ENCODE assay signal across 34 cellular contexts in the genomic region with DNA sequence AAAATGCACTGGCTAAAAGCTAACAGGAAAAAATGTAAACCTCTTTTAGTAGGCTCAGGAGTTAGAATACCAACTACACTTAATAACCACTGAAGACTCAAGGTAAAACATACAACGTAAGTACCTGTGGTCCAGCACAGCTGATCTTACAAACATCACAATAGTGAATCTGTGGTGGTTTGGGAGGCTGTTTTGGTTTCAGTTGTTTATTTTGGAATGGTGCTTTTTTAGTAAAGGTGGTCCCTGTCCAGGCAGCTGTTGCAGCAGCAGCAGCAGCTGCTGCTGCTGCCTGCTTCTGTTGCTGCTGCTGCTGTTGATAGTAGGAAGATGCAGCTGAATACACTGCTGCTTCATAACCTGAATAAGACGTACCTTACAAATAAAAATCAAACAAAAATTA. TPM values are rescaled to one million over a fixed set of nuclear protein-coding genes. Genes with fewer than 3 reads are reported as not detected.
A peak's percentile ranks its signal among the peaks of the same experiment; 100 is the strongest.
DNase-seq lines count a peak whose midpoint lies in the region; ATAC-seq, FAIRE-seq and TF ChIP-seq lines count a peak whose summit lies in the region.
"Had no signal": no experiment of that assay in that cellular context is flagged by ENCODE, and none has a peak within 500 bp of the region (broad histone marks: within the 10 kb centered on the region; RNA-seq: fewer than 3 reads in every experiment).

No MANE protein-coding gene starts in this region.

- BruUV-seq in HepG2 (replicated peaks; lab: Mats Ljungman, UMichigan) = no TSS peak
- BruUV-seq in Calu3 (replicated peaks; lab: Mats Ljungman, UMichigan) = no TSS peak

- TF ChIP-seq CTCF in HepG2 (CRISPR knock-in tag; IDR thresholded peaks at IDR 0.05) = no peak
- no peak for TF ChIP-seq CTCF in right lobe of liver (IDR thresholded peaks at IDR 0.05)
- TF ChIP-seq CTCF in MM.1S (IDR thresholded peaks at IDR 0.05; ENCODE audit: low read length) = no peak
- no peak for TF ChIP-seq CTCF in Calu3 (IDR thresholded peaks at IDR 0.05; ENCODE audit: unreplicated experiment)

- H4K20me1 ChIP-seq in HepG2 (ENCODE audit: insufficient read depth, low read length) (no peaks in the 10 kb centered on the region; the same call in none of the 2 replicates), MM.1S (ENCODE audit: insufficient read depth, low read length) (no peaks in the 10 kb centered on the region; the same call in 1 of the 2 replicates)

- in situ Hi-C loops in HepG2 (cut with HindIII; ENCODE audit: extremely low pct_ligation_motif_present, low pct_unique_long_range_greater_than_20kb) = no loop called here

- CTCF ChIA-PET in HepG2 (lab: Yijun Ruan, JAX; ENCODE audit: low intra/inter-chr PET ratio, low total read pairs) (no interaction called here), Calu3 (lab: Charles Lee) (no interaction called here)
- CTCF ChIA-PET in activated CD4-positive, alpha-beta T cell treated with anti-CD3 and anti-CD28 coated beads for 36 hours (lab: Charles Lee) = interaction anchor here (0.8 to 1.9 kb wide), 4 partner anchors 10 to 204 kb away, joined by 3 to 4 read pairs (median 4); no protein-coding TSS in a partner anchor

- DNase-seq in HepG2 (ENCODE audit: low spot score) = no peak
- DNase-seq in right lobe of liver = no peak
- peak; percentile 91 for DNase-seq in MM.1S
- DNase-seq in activated CD4-positive, alpha-beta T cell treated with anti-CD3 and anti-CD28 coated beads for 36 hours = no peak
- DNase-seq in Calu3 = no peak
- no peak for DNase-seq in activated CD4-positive, CD25-positive, alpha-beta regulatory T cell (lab: John Stamatoyannopoulos, UW)
- DNase-seq in HUDEP-2 (lab: John Stamatoyannopoulos, UW; ENCODE audit: unreplicated experiment in 76 of 76) = no peak
- DNase-seq: activated CD8-positive, alpha-beta T cell treated with anti-CD3 and anti-CD28 coated beads for 36 hours; activated naive CD4-positive, alpha-beta T cell treated with anti-CD3 and anti-CD28 coated beads, Interleukin-2, amount 50 U/mL, for 16 hours; body of pancreas; C1 segment of cervical spinal cord; COR-L47; dermis blood vessel endothelial cell; DMS79; foreskin fibroblast; GDM1; GM23248; HFFc6; islet precursor cell; NCI-H1105; NCI-H187; NCI-H510A treated with DMSO at 0.1 percent for 48 hours; stimulated activated CD4-positive, alpha-beta T cell treated with anti-CD3 and anti-CD28 coated beads, Interleukin-1b, Interleukin-23, amount 100 ng/mL, for 48 hours; stimulated activated naive CD8-positive, alpha-beta T cell treated with anti-CD3 and anti-CD28 coated beads, Interleukin-15, Interleukin-2, amounts not matched to agents 100 U/mL and 50 U/mL, for 24 hours had no signal

- H3K27me3 ChIP-seq in HepG2 (ENCODE audit: control insufficient read depth in 1 of 2, insufficient read depth in 2 of 2, low read length in 2 of 2) = no peaks in the 10 kb centered on the region
- H3K27me3 ChIP-seq in right lobe of liver = no peaks in the 10 kb centered on the region
- no peaks in the 10 kb centered on the region for H3K27me3 ChIP-seq in MM.1S (replicated peaks; ENCODE audit: insufficient read depth, low read length)
- H3K27me3 ChIP-seq: body of pancreas, esophagus muscularis mucosa had no signal

- no peak overlapping the region for H2AFZ ChIP-seq in HepG2 (ENCODE audit: low read length)
- H2AFZ ChIP-seq in MM.1S (ENCODE audit: low read length) = no peak overlapping the region
- H2AFZ ChIP-seq: GM23248, parathyroid adenoma had no signal

- no peak for FAIRE-seq in HepG2 (lab: Jason Lieb, UNC)
- FAIRE-seq: endometrium had no signal

- POLR2A ChIA-PET in HepG2 (lab: Yijun Ruan, JAX) = no interaction called here
- POLR2A ChIA-PET in activated CD4-positive, alpha-beta T cell treated with anti-CD3 and anti-CD28 coated beads for 36 hours (lab: Charles Lee) = no interaction called here

- peaks cover 33 to 94% of the 10 kb centered on the region in 2 experiments for H3K36me3 ChIP-seq in HepG2 (replicated peaks in 1 of 2; ENCODE audit: control insufficient read depth in 1 of 2, insufficient read depth in 2 of 2, low read length in 2 of 2)
- peaks cover 7 to 78% (median 27%) of the 10 kb centered on the region in 4 donors for H3K36me3 ChIP-seq in right lobe of liver
- peaks cover 13% of the 10 kb centered on the region; the same call in 1 of the 2 replicates for H3K36me3 ChIP-seq in MM.1S (replicated peaks; ENCODE audit: insufficient read depth, low read length)

- H3K9me3 ChIP-seq in HepG2 (ENCODE audit: low read length) = no peaks in the 10 kb centered on the region
- H3K9me3 ChIP-seq in right lobe of liver = no peaks in the 10 kb centered on the region
- no peaks in the 10 kb centered on the region for H3K9me3 ChIP-seq in MM.1S (replicated peaks; ENCODE audit: insufficient read depth, low read length)
- H3K9me3 ChIP-seq: body of pancreas, esophagus muscularis mucosa had no signal

- peaks cover 46% of the 10 kb centered on the region for H3K36me3 Mint-ChIP-seq in activated CD4-positive, alpha-beta T cell treated with anti-CD3 and anti-CD28 coated beads for 36 hours (ENCODE audit: low read depth)
- peaks cover 50% of the 10 kb centered on the region for H3K36me3 Mint-ChIP-seq in Calu3 (ENCODE audit: insufficient read depth, unreplicated experiment)

- no peak for TF ChIP-seq POLR2A in HepG2 (IDR thresholded peaks at IDR 0.05; ENCODE audit: insufficient read depth in 1 of 2, low read depth in 2 of 2, low read length in 2 of 2)
- TF ChIP-seq POLR2A in right lobe of liver (IDR thresholded peaks at IDR 0.05) = no peak

- H3K27ac ChIP-seq in HepG2 (ENCODE audit: extremely low read length, insufficient read depth, low read length) (no peak overlapping the region), right lobe of liver (no peak overlapping the region), MM.1S (ENCODE audit: low read length) (peak overlapping the region; percentile 48; the same call in 1 of the 2 replicates)
- H3K27ac ChIP-seq: 22Rv1, body of pancreas, esophagus muscularis mucosa, GM23248, parathyroid adenoma had no signal

- ATAC-seq in HepG2 (no peak), right lobe of liver (no peak), HG02798 (IDR thresholded peaks at IDR 0.05; ENCODE audit: poor library complexity, unreplicated experiment) (peak; percentile 70)
- ATAC-seq in activated CD4-positive, alpha-beta T cell treated with anti-CD3 and anti-CD28 coated beads for 36 hours = no peak
- ATAC-seq: activated CD8-positive, alpha-beta T cell treated with anti-CD3 and anti-CD28 coated beads for 36 hours; body of pancreas; Right ventricle myocardium inferior; stimulated activated naive CD8-positive, alpha-beta T cell treated with anti-CD3 and anti-CD28 coated beads, Interleukin-15, Interleukin-2, amounts not matched to agents 100 U/mL and 50 U/mL, for 24 hours had no signal

- no peaks in the 10 kb centered on the region for H3K4me1 Mint-ChIP-seq in activated CD4-positive, alpha-beta T cell treated with anti-CD3 and anti-CD28 coated beads for 36 hours
- no peaks in the 10 kb centered on the region for H3K4me1 Mint-ChIP-seq in Calu3 (ENCODE audit: low read depth, unreplicated experiment)
- H3K4me1 Mint-ChIP-seq: mesothelial cell of epicardium had no signal

- no peak overlapping the region for H3K27ac Mint-ChIP-seq in activated CD4-positive, alpha-beta T cell treated with anti-CD3 and anti-CD28 coated beads for 36 hours
- H3K27ac Mint-ChIP-seq in Calu3 (ENCODE audit: unreplicated experiment) = no peak overlapping the region
- H3K27ac Mint-ChIP-seq: activated CD8-positive, alpha-beta T cell treated with anti-CD3 and anti-CD28 coated beads for 36 hours; activated T-helper 2 cell treated with anti-CD3 and anti-CD28 coated beads, Interferon-gamma antibody, Interleukin-2, Interleukin-4, amounts not matched to agents 10 μg/mL and 5 μg/mL and 100 μg/mL, durations not matched to agents 14 hours and 24 hours and 36 hours; HFFc6; mesothelial cell of epicardium had no signal

- WGBS in HepG2 (ENCODE audit: low lambda C conversion rate) = 100% methylated on average over 2 of the region's 2 CpGs
- 90% methylated on average over 2 of the region's 2 CpGs for WGBS in right lobe of liver (ENCODE audit: insufficient coverage, low coverage, low lambda C conversion rate, missing lambda C conversion rate)

- H3K4me2 ChIP-seq in HepG2 (ENCODE audit: low read depth, low read length) = no peak overlapping the region
- peak overlapping the region; percentile 28; the same call in 1 of the 2 replicates for H3K4me2 ChIP-seq in MM.1S (ENCODE audit: low read depth, low read length)
- H3K4me2 ChIP-seq: smooth muscle cell had no signal

- peaks cover 22% of the 10 kb centered on the region for H3K79me2 ChIP-seq in HepG2 (ENCODE audit: insufficient read depth, low read length)
- H3K79me2 ChIP-seq in MM.1S (ENCODE audit: low read length) = peaks cover 23% of the 10 kb centered on the region

- no peaks in the 10 kb centered on the region for H3K9me2 ChIP-seq in MM.1S (replicated peaks; ENCODE audit: insufficient read depth, low read length)

- H3K4me3 ChIP-seq in HepG2 (replicated peaks in 1 of 3; ENCODE audit: insufficient read depth in 1 of 3, low read depth in 2 of 3, low read length in 3 of 3) (no peak overlapping the region), right lobe of liver (no peak overlapping the region), MM.1S (ENCODE audit: low read length) (no peak overlapping the region)
- H3K4me3 ChIP-seq: body of pancreas, esophagus muscularis mucosa, GM23248, smooth muscle cell had no signal

- TF ChIP-seq RAD21 in HepG2 (CRISPR knock-in tag; IDR thresholded peaks at IDR 0.05) = no peak

- H3K9ac ChIP-seq in HepG2 (ENCODE audit: insufficient read depth, low read depth, low read length) (no peak overlapping the region), MM.1S (ENCODE audit: low read length) (no peak overlapping the region)
- H3K9ac ChIP-seq: GM23248, parathyroid adenoma had no signal

- no peaks in the 10 kb centered on the region for H3K27me3 Mint-ChIP-seq in activated CD4-positive, alpha-beta T cell treated with anti-CD3 and anti-CD28 coated beads for 36 hours
- no peaks in the 10 kb centered on the region for H3K27me3 Mint-ChIP-seq in Calu3 (ENCODE audit: unreplicated experiment)
- H3K27me3 Mint-ChIP-seq: activated CD8-positive, alpha-beta T cell treated with anti-CD3 and anti-CD28 coated beads for 36 hours; central memory CD8-positive, alpha-beta T cell had no signal

- no peaks in the 10 kb centered on the region for H3K9me3 Mint-ChIP-seq in activated CD4-positive, alpha-beta T cell treated with anti-CD3 and anti-CD28 coated beads for 36 hours (ENCODE audit: low read depth)
- no peaks in the 10 kb centered on the region for H3K9me3 Mint-ChIP-seq in Calu3 (ENCODE audit: low read depth, unreplicated experiment)
- H3K9me3 Mint-ChIP-seq: activated CD8-positive, alpha-beta T cell treated with anti-CD3 and anti-CD28 coated beads for 36 hours; activated T-helper 2 cell treated with anti-CD3 and anti-CD28 coated beads, Interferon-gamma antibody, Interleukin-2, Interleukin-4, amounts not matched to agents 10 μg/mL and 5 μg/mL and 100 μg/mL, durations not matched to agents 14 hours and 24 hours and 36 hours; central memory CD8-positive, alpha-beta T cell; HFFc6; mesothelial cell of epicardium had no signal

- peaks cover 24% of the 10 kb centered on the region for H3F3A ChIP-seq in MM.1S (ENCODE audit: insufficient read depth, low read length)

- H3K4me1 ChIP-seq in HepG2 (ENCODE audit: insufficient read depth, low read length) = no peaks in the 10 kb centered on the region
- no peaks in the 10 kb centered on the region for H3K4me1 ChIP-seq in right lobe of liver
- H3K4me1 ChIP-seq in MM.1S (ENCODE audit: low read length) = peaks cover 40% of the 10 kb centered on the region
- H3K4me1 ChIP-seq: body of pancreas, parathyroid adenoma had no signal

- intact Hi-C loops in HepG2 (cut with micrococcal nuclease; ENCODE audit: unreplicated experiment) = no loop called here
- intact Hi-C loops in right lobe of liver (cut with DNase I) = no loop called here
- intact Hi-C loops in activated CD4-positive, alpha-beta T cell treated with anti-CD3 and anti-CD28 coated beads for 36 hours (cut with DNase I, micrococcal nuclease) = no loop called here
- intact Hi-C loops in Calu3 (cut with micrococcal nuclease; ENCODE audit: unreplicated experiment) = loop anchor here (10.0 kb wide), 1 partner anchor 188 kb away; no protein-coding TSS in a partner anchor

- no peak for TF ChIP-seq EP300 in HepG2 (IDR thresholded peaks at IDR 0.05; ENCODE audit: low read depth in 2 of 2, low read length in 2 of 2)
- no peak for TF ChIP-seq EP300 in HepG2 (CRISPR knock-in tag; IDR thresholded peaks at IDR 0.05; ENCODE audit: borderline replicate concordance)

- H3K4me3 Mint-ChIP-seq in activated CD4-positive, alpha-beta T cell treated with anti-CD3 and anti-CD28 coated beads for 36 hours = no peak overlapping the region
- no peak overlapping the region for H3K4me3 Mint-ChIP-seq in Calu3 (ENCODE audit: low read depth, unreplicated experiment)
- H3K4me3 Mint-ChIP-seq: activated CD8-positive, alpha-beta T cell treated with anti-CD3 and anti-CD28 coated beads for 36 hours; central memory CD8-positive, alpha-beta T cell; HFFc6; mesothelial cell of epicardium had no signal

RNA-seq across cellular contexts. Expression of a gene that starts 37.9 kb away (rescaled TPM):
- total RNA-seq in HepG2 (2016; rRNA removed; fragmentation: Illumina TruSeq; extraction: Trizol) (89.0 and 139 TPM in 2 replicates), right lobe of liver (10 to 100 TPM; 19.8 to 36.8 (median 25.8) TPM), Calu3 (2022) (61.1 and 63.4 TPM in 2 replicates)
- total RNA-seq in HepG2 (2016; cell fraction: cytosol; rRNA removed; fragmentation: Illumina TruSeq; extraction: Trizol; ENCODE audit: low read depth) = 22.0 and 24.1 TPM in 2 replicates
- total RNA-seq in HepG2 (2016; cell fraction: insoluble cytoplasmic fraction; rRNA removed; fragmentation: Illumina TruSeq; extraction: Trizol) = 87.3 and 135 TPM in 2 replicates
- total RNA-seq in HepG2 (2016; cell fraction: membrane; rRNA removed; fragmentation: Illumina TruSeq; extraction: Trizol) = 38.7 and 46.1 TPM in 2 replicates
- 78.3 and 83.8 TPM in 2 replicates for total RNA-seq in HepG2 (2016; cell fraction: nucleus; rRNA removed; fragmentation: Illumina TruSeq; extraction: Trizol)
- 77.1 and 92.8 TPM in 2 replicates for polyA plus RNA-seq in HepG2 (2011; rRNA removed)
- polyA plus RNA-seq in HepG2 (2011; cell fraction: cytosol; rRNA removed) = 59.0 and 61.6 TPM in 2 replicates
- 51.2 and 56.7 TPM in 2 replicates for polyA plus RNA-seq in HepG2 (2011; cell fraction: nucleus; rRNA removed)
- polyA plus RNA-seq in HepG2 (2012) = 42.8 and 59.8 TPM in 2 replicates
- 4.2 and 5.3 TPM in 2 replicates for polyA plus RNA-seq in HepG2 (2016; cell fraction: cytosol; fragmentation: Illumina TruSeq; extraction: Trizol; ENCODE audit: low read depth)
- 105 and 109 TPM in 2 replicates for polyA plus RNA-seq in HepG2 (2016; cell fraction: insoluble cytoplasmic fraction; fragmentation: Illumina TruSeq; extraction: Trizol; ENCODE audit: low read depth)
- 14.8 and 18.1 TPM in 2 replicates for polyA plus RNA-seq in HepG2 (2016; cell fraction: membrane; fragmentation: Illumina TruSeq; extraction: Trizol; ENCODE audit: low read depth)
- 89.8 and 90.3 TPM in 2 replicates for polyA plus RNA-seq in HepG2 (2016; cell fraction: nucleus; fragmentation: Illumina TruSeq; extraction: Trizol; ENCODE audit: insufficient read depth, low read depth)
- polyA minus RNA-seq in HepG2 (2011; rRNA and poly(A)+ RNA removed; ENCODE audit: low replicate concordance) = 293 and 343 TPM in 2 replicates
- 57.4 and 58.9 TPM in 2 replicates for polyA minus RNA-seq in HepG2 (2011; cell fraction: cytosol; rRNA and poly(A)+ RNA removed)
- polyA minus RNA-seq in HepG2 (2011; cell fraction: nucleus; rRNA and poly(A)+ RNA removed) = 77.6 and 92.6 TPM in 2 replicates
- 10 to 100 TPM; 60.6 to 81.4 TPM for total RNA-seq in activated CD4-positive, alpha-beta T cell treated with anti-CD3 and anti-CD28 coated beads for 36 hours
